ENCODE assay signal across 31 cellular contexts in genomic region chr11:21414928-21415327, GRCh38.
"Had no signal": no experiment of that assay in that cellular context is flagged by ENCODE, and none has a peak within 500 bp of the region (broad histone marks: within the 10 kb centered on the region; RNA-seq: fewer than 3 reads in every experiment).

No MANE protein-coding gene starts in this region.

- H3K27ac ChIP-seq: adrenal gland, body of pancreas, breast epithelium, VCaP had no signal

- ATAC-seq: activated naive CD4-positive, alpha-beta T cell treated with anti-CD3 and anti-CD28 coated beads, Interleukin-2, amount 50 U/mL, for 72 hours; activated T-cell treated with anti-CD3 and anti-CD28 coated beads, Interleukin-2, amount 50 U/mL, for 4 hours; body of pancreas had no signal

- H3K9me3 ChIP-seq: adrenal gland, body of pancreas, breast epithelium, MG63 had no signal

- H3K4me1 ChIP-seq: adrenal gland, body of pancreas, breast epithelium had no signal

- H3K36me3 ChIP-seq: adrenal gland, breast epithelium, MG63 had no signal

- DNase-seq: activated B cell treated with CpG ODN at 0.5 μM for 24 hours; activated CD4-positive, alpha-beta memory T cell treated with anti-CD3 and anti-CD28 coated beads for 36 hours; activated CD4-positive, alpha-beta T cell treated with anti-CD3 and anti-CD28 coated beads for 4 hours; activated CD4-positive, alpha-beta T cell treated with anti-CD3 and anti-CD28 coated beads, Interleukin-2, amount 50 U/mL, for 1 hour; activated CD4-positive, CD25-positive, alpha-beta regulatory T cell treated with anti-CD3 and anti-CD28 coated beads, Interleukin-2, amount 50 U/mL, for 72 hours; activated CD8-positive, alpha-beta memory T cell treated with anti-CD3 and anti-CD28 coated beads, Interleukin-2, amount 50 U/mL, for 4 hours; activated gamma-delta T cell treated with Interleukin-2 at 50 U/mL for 16 hours; activated naive CD4-positive, alpha-beta T cell treated with anti-CD3 and anti-CD28 coated beads for 36 hours; activated T-cell treated with anti-CD3 and anti-CD28 coated beads for 4 hours; activated T-cell treated with anti-CD3 and anti-CD28 coated beads, Interleukin-2, amount 50 U/mL, for 4 hours; adrenal gland; body of pancreas; Kasumi-1; KBM-7; MG63; MV-4-11; NCI-H1092; NCI-H1436 treated with DMSO at 0.1 percent for 48 hours; NCI-H2029; NCI-H2171 treated with DMSO at 0.1 percent for 48 hours; NCI-H2227 treated with DMSO at 0.1 percent for 48 hours; NCI-H446; NCI-H510A treated with DMSO at 0.1 percent for 48 hours; NCI-H526 treated with DMSO at 0.1 percent for 48 hours; OCI-M1; Right ventricle myocardium superior; T1000 had no signal

- FAIRE-seq: astrocyte had no signal

- H3K27me3 ChIP-seq: adrenal gland, body of pancreas, breast epithelium, MG63 had no signal

- H3K4me3 ChIP-seq: adrenal gland, body of pancreas, breast epithelium, MG63 had no signal
